In genomic region chr13:49444517-49445395, GRCh38 we compare ENCODE assay signal across 8 cellular contexts. TPM values are rescaled to one million over a fixed set of nuclear protein-coding genes. Genes with fewer than 3 reads are reported as not detected.
A peak's percentile ranks its signal among the peaks of the same experiment; 100 is the strongest.
DNase-seq lines count a peak whose midpoint lies in the region; ATAC-seq and TF ChIP-seq lines count a peak whose summit lies in the region.

No MANE protein-coding gene starts in this region.

- no peaks in the 10 kb centered on the region for H3K27me3 Mint-ChIP-seq in progenitor cell of endocrine pancreas

- H3K27me3 ChIP-seq in heart left ventricle = no peaks in the 10 kb centered on the region

- H3K9me2 ChIP-seq in OCI-LY7 (ENCODE audit: insufficient read depth, low read length) = no peaks in the 10 kb centered on the region

- H3K79me2 ChIP-seq in OCI-LY7 (ENCODE audit: insufficient read depth, low read depth, low read length) = peaks cover 55% of the 10 kb centered on the region

- peaks cover 0 to 4% of the 10 kb centered on the region in 2 donors for H3K9me3 Mint-ChIP-seq in activated naive CD4-positive, alpha-beta T cell treated with anti-CD3 and anti-CD28 coated beads, Interleukin-2, amount 50 U/mL, for 72 hours
- no peaks in the 10 kb centered on the region for H3K9me3 Mint-ChIP-seq in progenitor cell of endocrine pancreas (ENCODE audit: low read depth)

- intact Hi-C loops in OCI-LY7 (cut with micrococcal nuclease; ENCODE audit: unreplicated experiment) = loop anchor here (1.0 to 5.0 kb wide), 8 partner anchors 43 to 468 kb away; partner anchors contain the start of genes ARL11, KPNA3 and RCBTB1
- intact Hi-C loops in heart left ventricle (cut with DNase I) = loop anchor here in 7 of 10 donors (2.0 to 10.0 kb wide), 8 partner anchors 50 to 197 kb away; partner anchors contain the start of genes PHF11 (in 5 of the 7), CDADC1 (in 1 of the 7) and RCBTB1 (in 1 of the 7)

- no peaks in the 10 kb centered on the region for H4K20me1 ChIP-seq in OCI-LY7 (ENCODE audit: insufficient read depth, low read length)

- H3K36me3 Mint-ChIP-seq in activated naive CD4-positive, alpha-beta T cell treated with anti-CD3 and anti-CD28 coated beads, Interleukin-2, amount 50 U/mL, for 72 hours = peaks cover 25 to 37% of the 10 kb centered on the region in 2 donors
- H3K36me3 Mint-ChIP-seq in progenitor cell of endocrine pancreas (ENCODE audit: insufficient read depth) = no peaks in the 10 kb centered on the region

- H2AFZ ChIP-seq in OCI-LY7 (ENCODE audit: low read length) = peak overlapping the region; percentile 72; the same call in 1 of the 2 replicates

- H3K27ac ChIP-seq in OCI-LY7 (ENCODE audit: low read depth, low read length, poor library complexity, severe bottlenecking) = peak overlapping the region; percentile 90
- H3K27ac ChIP-seq in heart left ventricle = peak overlapping the region; percentile 81 to 99 (median 92)

- peak; percentile 10 for ATAC-seq in HG03039 (IDR thresholded peaks at IDR 0.05; ENCODE audit: unreplicated experiment)
- ATAC-seq in activated naive CD4-positive, alpha-beta T cell treated with anti-CD3 and anti-CD28 coated beads, Interleukin-2, amount 50 U/mL, for 72 hours = peak; percentile 14 to 17
- peak in 2 of 4 donors; percentile 3 to 26 for ATAC-seq in heart left ventricle

- H3K4me2 ChIP-seq in OCI-LY7 (ENCODE audit: low read length) = peak overlapping the region; percentile 86

- TSS peak; percentile 68 for BruUV-seq in OCI-LY7 (replicated peaks; lab: Mats Ljungman, UMichigan)

- POLR2A ChIA-PET in OCI-LY7 (lab: Charles Lee) = interaction anchor here (0.5 to 9.3 kb wide), 27 partner anchors 8 to 1447 kb away, joined by 3 to 139 read pairs (median 4); partner anchors contain the start of genes PHF11 and RCBTB1

- CTCF ChIA-PET in OCI-LY7 (lab: Charles Lee; ENCODE audit: unreplicated experiment) = interaction anchor here (1.1 kb wide), 1 partner anchor 74 kb away, joined by 3 read pairs; no protein-coding TSS in a partner anchor

- H3K4me1 ChIP-seq in OCI-LY7 (ENCODE audit: insufficient read depth, low read length, poor library complexity, severe bottlenecking) (peaks cover 48% of the 10 kb centered on the region), heart left ventricle (peaks cover 0 to 47% (median 16%) of the 10 kb centered on the region in 12 donors)

- DNase-seq in NCI-H2171 treated with DMSO at 0.1 percent for 48 hours (lab: John Stamatoyannopoulos, UW) = peak; percentile 56
- DNase-seq in NCI-H2171 (lab: John Stamatoyannopoulos, UW) = no peak
- DNase-seq in OCI-LY7 (ENCODE audit: low spot score) = peak; percentile 86
- peak in 1 of 2 donors; percentile 7 for DNase-seq in activated naive CD4-positive, alpha-beta T cell treated with anti-CD3 and anti-CD28 coated beads, Interleukin-2, amount 50 U/mL, for 72 hours (ENCODE audit: low spot score in 2 of 2)
- peak in 1 of 5 donors; percentile 16 for DNase-seq in heart left ventricle
- DNase-seq in progenitor cell of endocrine pancreas (ENCODE audit: low spot score, unreplicated experiment) = no peak
- DNase-seq in 8988T = no peak

- TF ChIP-seq CTCF in OCI-LY7 (conservative IDR thresholded peaks at IDR 0.05; ENCODE audit: low read length) (no peak), heart left ventricle (IDR thresholded peaks at IDR 0.05) (no peak), progenitor cell of endocrine pancreas (IDR thresholded peaks at IDR 0.05; ENCODE audit: unreplicated experiment) (no peak)

- peaks cover 11% of the 10 kb centered on the region for H3K4me1 Mint-ChIP-seq in progenitor cell of endocrine pancreas (ENCODE audit: low read depth)

- peaks cover 19% of the 10 kb centered on the region for H3K36me3 ChIP-seq in OCI-LY7 (ENCODE audit: insufficient read depth, low read length)
- H3K36me3 ChIP-seq in heart left ventricle = no peaks in the 10 kb centered on the region

- H3K4me3 Mint-ChIP-seq in progenitor cell of endocrine pancreas (ENCODE audit: low read depth) = peak overlapping the region; percentile 89

- H3K4me3 ChIP-seq in OCI-LY7 (ENCODE audit: low read depth, low read length, poor library complexity, severe bottlenecking) (peak overlapping the region; percentile 82), heart left ventricle (peak overlapping the region; percentile 40 to 88 (median 82))

- H3K9me3 ChIP-seq in OCI-LY7 (ENCODE audit: low read length) = peaks cover 11% of the 10 kb centered on the region; the same call in 1 of the 2 replicates
- H3K9me3 ChIP-seq in heart left ventricle = no peaks in the 10 kb centered on the region

- WGBS in heart left ventricle, 4 donors = 1 to 2% (median 2%) methylated on average over 19 to 29 of the region's 29 CpGs

- TF ChIP-seq POLR2A in heart left ventricle (IDR thresholded peaks at IDR 0.05) = no peak

- H3K27ac Mint-ChIP-seq in activated naive CD4-positive, alpha-beta T cell treated with anti-CD3 and anti-CD28 coated beads, Interleukin-2, amount 50 U/mL, for 72 hours = peak overlapping the region; percentile 79 to 96
- peak overlapping the region; percentile 99 for H3K27ac Mint-ChIP-seq in progenitor cell of endocrine pancreas

RNA-seq across cellular contexts. Expression of gene SETDB2, which starts 0.7 kb away (rescaled TPM):
- 22.0 and 23.3 TPM in 2 replicates for total RNA-seq in OCI-LY7 (2014; rRNA removed; shearing (Covaris generic))
- total RNA-seq in OCI-LY7 (2022) (41.3 and 41.7 TPM in 2 replicates), heart left ventricle (10 to 100 TPM in 7 of 9 donors, 1 to 10 TPM in 2; 7.9 to 19.8 (median 13.5) TPM), progenitor cell of endocrine pancreas (11.5 and 12.1 TPM in 2 replicates)
- total RNA-seq in activated naive CD4-positive, alpha-beta T cell treated with anti-CD3 and anti-CD28 coated beads, Interleukin-2, amount 50 U/mL, for 72 hours = 10 to 100 TPM; 16.0 to 22.7 TPM
- polyA plus RNA-seq in heart left ventricle = 1 to 10 TPM; 3.7 to 7.3 TPM

RNA-seq across cellular contexts. Expression of gene CAB39L, which starts 0.9 kb away (rescaled TPM):
- 5.4 and 9.6 TPM in 2 replicates for total RNA-seq in OCI-LY7 (2014; rRNA removed; shearing (Covaris generic))
- total RNA-seq in OCI-LY7 (2022) (26.7 and 28.6 TPM in 2 replicates), heart left ventricle (10 to 100 TPM; 10.2 to 27.4 (median 19.0) TPM), progenitor cell of endocrine pancreas (8.8 and 10.5 TPM in 2 replicates)
- 10 to 100 TPM in 1 of 2 donors, 1 to 10 TPM in 1; 5.2 to 14.5 TPM for total RNA-seq in activated naive CD4-positive, alpha-beta T cell treated with anti-CD3 and anti-CD28 coated beads, Interleukin-2, amount 50 U/mL, for 72 hours
- 10 to 100 TPM in 1 of 2 donors, 1 to 10 TPM in 1; 5.9 to 12.1 TPM for polyA plus RNA-seq in heart left ventricle

RNA-seq across cellular contexts. Expression of gene PHF11, which starts 51.0 kb away (rescaled TPM):
- total RNA-seq in OCI-LY7 (2014; rRNA removed; shearing (Covaris generic)) = 29.9 and 32.8 TPM in 2 replicates
- total RNA-seq in OCI-LY7 (2022) (56.1 and 59.8 TPM in 2 replicates), heart left ventricle (10 to 100 TPM; 13.7 to 48.5 (median 16.5) TPM), progenitor cell of endocrine pancreas (34.3 and 35.2 TPM in 2 replicates)
- 100 to 1,000 TPM in 1 of 2 donors, 10 to 100 TPM in 1; 57.2 to 132 TPM for total RNA-seq in activated naive CD4-positive, alpha-beta T cell treated with anti-CD3 and anti-CD28 coated beads, Interleukin-2, amount 50 U/mL, for 72 hours
- 10 to 100 TPM; 17.4 to 28.0 TPM for polyA plus RNA-seq in heart left ventricle

Comparison
In these comparisons a context has a peak if more than half of its experiments do, and no peak if none do; other contexts are left out.
1. DNase-seq: peak in NCI-H2171 treated with DMSO at 0.1 percent for 48 hours (single experiment) and OCI-LY7 (single experiment); none in NCI-H2171 (single experiment), progenitor cell of endocrine pancreas (single experiment) and 8988T (single experiment).